17 cellular contexts compared by ENCODE assay signal in the genomic region with DNA sequence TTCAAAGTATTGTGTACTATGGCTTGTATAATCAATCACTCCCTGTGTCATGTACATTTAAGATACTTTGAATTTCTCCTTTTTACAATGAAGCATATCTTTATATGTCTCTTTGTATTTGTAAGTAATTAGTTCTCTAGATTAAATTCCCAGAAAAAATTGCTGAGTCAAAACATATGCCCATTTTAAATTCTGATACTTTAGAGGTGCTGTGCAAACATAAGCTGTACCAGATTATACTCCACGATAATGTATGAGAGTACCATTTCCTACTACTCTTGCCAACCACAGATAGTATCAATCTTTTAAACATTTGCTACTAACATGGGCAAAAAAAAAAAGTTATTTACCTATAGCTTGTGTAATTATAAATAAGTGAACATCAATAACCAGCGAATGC. TPM values are rescaled to one million over a fixed set of nuclear protein-coding genes. Genes with fewer than 3 reads are reported as not detected.
A peak's percentile ranks its signal among the peaks of the same experiment; 100 is the strongest.
DNase-seq lines count a peak whose midpoint lies in the region; ATAC-seq, FAIRE-seq and TF ChIP-seq lines count a peak whose summit lies in the region.
"Had no signal": no experiment of that assay in that cellular context is flagged by ENCODE, and none has a peak within 500 bp of the region (broad histone marks: within the 10 kb centered on the region; RNA-seq: fewer than 3 reads in every experiment).

No MANE protein-coding gene starts in this region.

- no peak for FAIRE-seq in HepG2 (lab: Jason Lieb, UNC)
- no peak for FAIRE-seq in K562 (lab: Jason Lieb, UNC)
- FAIRE-seq: D721Med, GM18507, H54 had no signal

- no peaks in the 10 kb centered on the region for H3K9me2 ChIP-seq in MM.1S (replicated peaks; ENCODE audit: insufficient read depth, low read length)

- TF ChIP-seq POLR2A in HepG2 (IDR thresholded peaks at IDR 0.05; ENCODE audit: insufficient read depth in 1 of 2, low read depth in 2 of 2, low read length in 2 of 2) (no peak), right lobe of liver (IDR thresholded peaks at IDR 0.05) (no peak), K562 (conservative IDR thresholded peaks at IDR 0.05) (no peak)

- CTCF ChIA-PET in HepG2 (lab: Yijun Ruan, JAX; ENCODE audit: low intra/inter-chr PET ratio, low total read pairs), result no interaction called here
- CTCF ChIA-PET in K562 (lab: Yijun Ruan, JAX; ENCODE audit: low intra/inter-chr PET ratio), result no interaction called here

- H3F3A ChIP-seq in MM.1S (ENCODE audit: insufficient read depth, low read length), result peaks cover 28% of the 10 kb centered on the region

- H3K79me2 ChIP-seq in HepG2 (ENCODE audit: insufficient read depth, low read length) (no peaks in the 10 kb centered on the region), MM.1S (ENCODE audit: low read length) (peaks cover 17% of the 10 kb centered on the region; the same call in 1 of the 2 replicates), K562 (ENCODE audit: control insufficient read depth, insufficient read depth, low read length) (peaks cover 20% of the 10 kb centered on the region)

- DNase-seq in HepG2 (ENCODE audit: low spot score), result no peak
- no peak for DNase-seq in right lobe of liver
- no peak for DNase-seq in MM.1S
- no peak for DNase-seq in K562 (ENCODE audit: extremely low read depth in 1 of 4, low spot score in 3 of 4)
- no peak for DNase-seq in mesenteric fat pad (ENCODE audit: low spot score)
- no peak for DNase-seq in DMS53 treated with DMSO at 0.1 percent for 48 hours (lab: John Stamatoyannopoulos, UW; ENCODE audit: unreplicated experiment)
- DNase-seq: AML-193; Caco-2; CD4-positive, alpha-beta T cell; DMS79; GDM1; HCEC 1CT had no signal

- H3K4me3 ChIP-seq in HepG2 (replicated peaks in 1 of 3; ENCODE audit: insufficient read depth in 1 of 3, low read depth in 2 of 3, low read length in 3 of 3), result no peak overlapping the region
- H3K4me3 ChIP-seq in right lobe of liver, result no peak overlapping the region
- H3K4me3 ChIP-seq in MM.1S (ENCODE audit: low read length), result no peak overlapping the region
- H3K4me3 ChIP-seq in K562, result no peak overlapping the region
- H3K4me3 ChIP-seq: GM23338 had no signal

- H2AFZ ChIP-seq in HepG2 (ENCODE audit: low read length), result no peak overlapping the region
- H2AFZ ChIP-seq in MM.1S (ENCODE audit: low read length), result no peak overlapping the region
- no peak overlapping the region for H2AFZ ChIP-seq in K562 (ENCODE audit: low read depth, low read length)
- H2AFZ ChIP-seq: GM23338 had no signal

- no peak overlapping the region for H3K27ac ChIP-seq in HepG2 (ENCODE audit: extremely low read length, insufficient read depth, low read length)
- H3K27ac ChIP-seq in right lobe of liver, result no peak overlapping the region
- H3K27ac ChIP-seq in MM.1S (ENCODE audit: low read length), result peak overlapping the region; percentile 25; the same call in 1 of the 2 replicates
- peak overlapping the region; percentile 1; the same call in 1 of the 3 replicates for H3K27ac ChIP-seq in K562 (ENCODE audit: extremely low read depth, low read depth, low read length)

- H3K4me1 ChIP-seq in HepG2 (ENCODE audit: insufficient read depth, low read length) (no peaks in the 10 kb centered on the region), right lobe of liver (peaks cover 0 to 4% (median 0%) of the 10 kb centered on the region in 4 donors), MM.1S (ENCODE audit: low read length) (peaks cover 18% of the 10 kb centered on the region), K562 (replicated peaks in 1 of 2; ENCODE audit: control insufficient read depth in 2 of 2, insufficient read depth in 2 of 2, low read length in 2 of 2) (no peaks in the 10 kb centered on the region; a peak in 1 of 5 replicates)
- H3K4me1 ChIP-seq: Caco-2 had no signal

- H3K36me3 ChIP-seq in HepG2 (replicated peaks in 1 of 2; ENCODE audit: control insufficient read depth in 1 of 2, insufficient read depth in 2 of 2, low read length in 2 of 2), result peaks cover 5 to 18% of the 10 kb centered on the region in 2 experiments; a peak in 4 of 5 replicates
- H3K36me3 ChIP-seq in right lobe of liver, result peaks cover 0 to 4% (median 2%) of the 10 kb centered on the region in 4 donors
- H3K36me3 ChIP-seq in MM.1S (replicated peaks; ENCODE audit: insufficient read depth, low read length), result no peaks in the 10 kb centered on the region
- peaks cover 39% of the 10 kb centered on the region; the same call in 2 of the 3 replicates for H3K36me3 ChIP-seq in K562 (ENCODE audit: control insufficient read depth, insufficient read depth, low read length)

- H3K4me2 ChIP-seq in HepG2 (ENCODE audit: low read depth, low read length) (no peak overlapping the region), MM.1S (ENCODE audit: low read depth, low read length) (peak overlapping the region; percentile 4; the same call in 1 of the 2 replicates), K562 (ENCODE audit: insufficient read depth, low read length) (no peak overlapping the region)
- H3K4me2 ChIP-seq: GM23338 had no signal

- no peaks in the 10 kb centered on the region for H4K20me1 ChIP-seq in HepG2 (ENCODE audit: insufficient read depth, low read length)
- no peaks in the 10 kb centered on the region for H4K20me1 ChIP-seq in MM.1S (ENCODE audit: insufficient read depth, low read length)
- H4K20me1 ChIP-seq in K562 (replicated peaks; ENCODE audit: control insufficient read depth, insufficient read depth, low read length), result no peaks in the 10 kb centered on the region

- TF ChIP-seq CTCF in HepG2 (CRISPR knock-in tag; IDR thresholded peaks at IDR 0.05), result no peak
- TF ChIP-seq CTCF in right lobe of liver (IDR thresholded peaks at IDR 0.05), result no peak
- TF ChIP-seq CTCF in MM.1S (IDR thresholded peaks at IDR 0.05; ENCODE audit: low read length), result no peak
- no peak for TF ChIP-seq CTCF in K562 (IDR thresholded peaks at IDR 0.05 in 2 of 3, conservative IDR thresholded peaks at IDR 0.05 in 1 of 3; ENCODE audit: insufficient read depth in 2 of 3, low read depth in 1 of 3, low read length in 3 of 3)

- in situ Hi-C loops in HepG2 (cut with HindIII; ENCODE audit: extremely low pct_ligation_motif_present, low pct_unique_long_range_greater_than_20kb), result no loop called here
- in situ Hi-C loops in K562 (cut with MboI), result no loop called here

- POLR2A ChIA-PET in HepG2 (lab: Yijun Ruan, JAX), result no interaction called here
- POLR2A ChIA-PET in K562 (lab: Yijun Ruan, JAX), result interaction anchor here (1.3 to 2.7 kb wide), 3 partner anchors 9 to 21 kb away, joined by 7 to 9 read pairs (median 9); no protein-coding TSS in a partner anchor

- H3K9me3 ChIP-seq in HepG2 (ENCODE audit: low read length) (no peaks in the 10 kb centered on the region), right lobe of liver (no peaks in the 10 kb centered on the region), MM.1S (replicated peaks; ENCODE audit: insufficient read depth, low read length) (no peaks in the 10 kb centered on the region), K562 (replicated peaks; ENCODE audit: control insufficient read depth, insufficient read depth, low read depth, low read length) (no peaks in the 10 kb centered on the region)
- H3K9me3 ChIP-seq: Caco-2 had no signal

- no peaks in the 10 kb centered on the region for H3K27me3 ChIP-seq in HepG2 (ENCODE audit: control insufficient read depth in 1 of 2, insufficient read depth in 2 of 2, low read length in 2 of 2)
- no peaks in the 10 kb centered on the region for H3K27me3 ChIP-seq in right lobe of liver
- no peaks in the 10 kb centered on the region for H3K27me3 ChIP-seq in MM.1S (replicated peaks; ENCODE audit: insufficient read depth, low read length)
- H3K27me3 ChIP-seq in K562 (ENCODE audit: control insufficient read depth in 2 of 2, insufficient read depth in 2 of 2, low read length in 2 of 2), result no peaks in the 10 kb centered on the region

- BruUV-seq in HepG2 (replicated peaks; lab: Mats Ljungman, UMichigan) (no TSS peak), K562 (replicated peaks; lab: Mats Ljungman, UMichigan) (no TSS peak)

- H3K9me1 ChIP-seq in K562 (ENCODE audit: control insufficient read depth, insufficient read depth, low read length), result no peaks in the 10 kb centered on the region

- WGBS in HepG2 (ENCODE audit: low lambda C conversion rate), result 91% methylated on average over 2 of the region's 2 CpGs
- WGBS in right lobe of liver (ENCODE audit: insufficient coverage, low coverage, low lambda C conversion rate, missing lambda C conversion rate), result 32% methylated on average over 2 of the region's 2 CpGs
- WGBS in K562 (ENCODE audit: insufficient coverage, low coverage, missing lambda C conversion rate), result 16% methylated on average over 2 of the region's 2 CpGs

- H3K9ac ChIP-seq in HepG2 (ENCODE audit: insufficient read depth, low read depth, low read length) (no peak overlapping the region), MM.1S (ENCODE audit: low read length) (no peak overlapping the region), K562 (ENCODE audit: insufficient read depth in 1 of 2, low read depth in 2 of 2, low read length in 2 of 2) (no peak overlapping the region)

- intact Hi-C loops in HepG2 (cut with micrococcal nuclease; ENCODE audit: unreplicated experiment) (no loop called here), right lobe of liver (cut with DNase I) (no loop called here), K562 (cut with micrococcal nuclease) (no loop called here)

- no peak for ATAC-seq in HepG2
- no peak for ATAC-seq in right lobe of liver
- peak; percentile 49; the same call in 2 of the 3 replicates for ATAC-seq in K562
- no peak for ATAC-seq in HG02973 (IDR thresholded peaks at IDR 0.05; ENCODE audit: unreplicated experiment)
- ATAC-seq: GM23338 had no signal

- TF ChIP-seq EP300 in HepG2 (IDR thresholded peaks at IDR 0.05; ENCODE audit: low read depth in 2 of 2, low read length in 2 of 2) (no peak), HepG2 (CRISPR knock-in tag; IDR thresholded peaks at IDR 0.05; ENCODE audit: borderline replicate concordance) (no peak), K562 (IDR thresholded peaks at IDR 0.05; ENCODE audit: low read length) (no peak)

- TF ChIP-seq RAD21 in HepG2 (CRISPR knock-in tag; IDR thresholded peaks at IDR 0.05), result no peak
- no peak for TF ChIP-seq RAD21 in K562 (CRISPR knock-in tag; conservative IDR thresholded peaks at IDR 0.05 in 1 of 2, IDR thresholded peaks at IDR 0.05 in 1 of 2)

RNA-seq across cellular contexts. Expression of a gene that starts 18.3 kb away (rescaled TPM):
- total RNA-seq in HepG2 (2016; rRNA removed; fragmentation: Illumina TruSeq; extraction: Trizol), result 9.2 and 13.5 TPM in 2 replicates
- total RNA-seq in HepG2 (2016; cell fraction: cytosol; rRNA removed; fragmentation: Illumina TruSeq; extraction: Trizol; ENCODE audit: low read depth), result 6.0 and 8.2 TPM in 2 replicates
- total RNA-seq in HepG2 (2016; cell fraction: insoluble cytoplasmic fraction; rRNA removed; fragmentation: Illumina TruSeq; extraction: Trizol), result 10.4 and 11.0 TPM in 2 replicates
- total RNA-seq in HepG2 (2016; cell fraction: membrane; rRNA removed; fragmentation: Illumina TruSeq; extraction: Trizol), result 16.1 and 19.8 TPM in 2 replicates
- 7.2 and 8.2 TPM in 2 replicates for total RNA-seq in HepG2 (2016; cell fraction: nucleus; rRNA removed; fragmentation: Illumina TruSeq; extraction: Trizol)
- 20.2 and 20.3 TPM in 2 replicates for polyA plus RNA-seq in HepG2 (2011; rRNA removed)
- polyA plus RNA-seq in HepG2 (2011; cell fraction: cytosol; rRNA removed), result 11.6 and 13.6 TPM in 2 replicates
- polyA plus RNA-seq in HepG2 (2011; cell fraction: nucleus; rRNA removed), result 6.9 and 9.9 TPM in 2 replicates
- polyA plus RNA-seq in HepG2 (2012), result 15.4 and 17.6 TPM in 2 replicates
- 9.8 and 10.5 TPM in 2 replicates for polyA plus RNA-seq in HepG2 (2016; cell fraction: cytosol; fragmentation: Illumina TruSeq; extraction: Trizol; ENCODE audit: low read depth)
- polyA plus RNA-seq in HepG2 (2016; cell fraction: insoluble cytoplasmic fraction; fragmentation: Illumina TruSeq; extraction: Trizol; ENCODE audit: low read depth), result 11.4 and 13.3 TPM in 2 replicates
- 15.7 and 16.5 TPM in 2 replicates for polyA plus RNA-seq in HepG2 (2016; cell fraction: membrane; fragmentation: Illumina TruSeq; extraction: Trizol; ENCODE audit: low read depth)
- 8.7 and 9.6 TPM in 2 replicates for polyA plus RNA-seq in HepG2 (2016; cell fraction: nucleus; fragmentation: Illumina TruSeq; extraction: Trizol; ENCODE audit: insufficient read depth, low read depth)
- polyA minus RNA-seq in HepG2 (2011; rRNA and poly(A)+ RNA removed; ENCODE audit: low replicate concordance), result 36.6 and 47.8 TPM in 2 replicates
- 16.3 and 18.7 TPM in 2 replicates for polyA minus RNA-seq in HepG2 (2011; cell fraction: cytosol; rRNA and poly(A)+ RNA removed)
- 19.4 and 21.5 TPM in 2 replicates for polyA minus RNA-seq in HepG2 (2011; cell fraction: nucleus; rRNA and poly(A)+ RNA removed)
- 10 to 100 TPM; 20.1 to 28.3 (median 23.1) TPM for total RNA-seq in right lobe of liver
- total RNA-seq in K562 (2011; cell fraction: chromatin; rRNA removed; ENCODE audit: low replicate concordance), result 24.3 and 38.6 TPM in 2 replicates
- 17.5 and 24.1 TPM in 2 replicates for total RNA-seq in K562 (2011; cell fraction: nucleolus; rRNA removed)
- total RNA-seq in K562 (2011; cell fraction: nucleoplasm; rRNA removed), result 29.1 and 45.7 TPM in 2 replicates
- total RNA-seq in K562 (2014; rRNA removed), result 9.4 and 12.5 TPM in 2 replicates
- 18.8 and 21.0 TPM in 2 replicates for total RNA-seq in K562 (2014; rRNA removed; fragmentation: Illumina TruSeq; extraction: Trizol)
- 16.5 and 16.9 TPM in 2 replicates for total RNA-seq in K562 (2015; rRNA removed; fragmentation: Illumina TruSeq; extraction: Trizol)
- 21.1 and 21.4 TPM in 2 replicates for total RNA-seq in K562 (2021)
- 40.1 and 52.5 TPM in 2 replicates for polyA plus RNA-seq in K562 (2011; rRNA removed)
- polyA plus RNA-seq in K562 (2011; cell fraction: cytosol; rRNA removed), result 15.5 and 24.1 TPM in 2 replicates
- 22.8 and 31.0 TPM in 2 replicates for polyA plus RNA-seq in K562 (2011; cell fraction: nucleus; rRNA removed)
- polyA plus RNA-seq in K562 (2012), result 16.4 and 18.8 TPM in 2 replicates
- 19.6 and 20.4 TPM in 2 replicates for polyA plus RNA-seq in K562 (2014; fragmentation: Illumina TruSeq; extraction: Trizol)
- 1 to 10 TPM; 6.8 to 7.4 TPM for polyA plus RNA-seq in K562 (2014; fragmentation: Nextera tagmentation; extraction: Ambion mirVana)
- polyA plus RNA-seq in K562 (2014; rRNA removed), result 12.5 and 18.9 TPM in 2 replicates
- polyA minus RNA-seq in K562 (2011; rRNA and poly(A)+ RNA removed), result 81.9 and 89.5 TPM in 2 replicates
- polyA minus RNA-seq in K562 (2011; cell fraction: cytosol; rRNA and poly(A)+ RNA removed), result 22.8 and 24.7 TPM in 2 replicates
- polyA minus RNA-seq in K562 (2011; cell fraction: nucleus; rRNA and poly(A)+ RNA removed), result 18.2 and 30.4 TPM in 2 replicates
- 32.3 TPM for total RNA-seq in mesenteric fat pad

RNA-seq across cellular contexts. Expression of a gene that starts 34.0 kb away (rescaled TPM):
- total RNA-seq in HepG2 (2016; rRNA removed; fragmentation: Illumina TruSeq; extraction: Trizol), result 68.7 and 98.1 TPM in 2 replicates
- total RNA-seq in HepG2 (2016; cell fraction: cytosol; rRNA removed; fragmentation: Illumina TruSeq; extraction: Trizol; ENCODE audit: low read depth), result 16.9 and 18.1 TPM in 2 replicates
- 74.8 and 108 TPM in 2 replicates for total RNA-seq in HepG2 (2016; cell fraction: insoluble cytoplasmic fraction; rRNA removed; fragmentation: Illumina TruSeq; extraction: Trizol)
- 26.9 and 30.0 TPM in 2 replicates for total RNA-seq in HepG2 (2016; cell fraction: membrane; rRNA removed; fragmentation: Illumina TruSeq; extraction: Trizol)
- 36.8 and 38.1 TPM in 2 replicates for total RNA-seq in HepG2 (2016; cell fraction: nucleus; rRNA removed; fragmentation: Illumina TruSeq; extraction: Trizol)
- 12.0 and 17.5 TPM in 2 replicates for polyA plus RNA-seq in HepG2 (2011; rRNA removed)
- 17.7 and 19.6 TPM in 2 replicates for polyA plus RNA-seq in HepG2 (2011; cell fraction: cytosol; rRNA removed)
- 19.9 and 35.1 TPM in 2 replicates for polyA plus RNA-seq in HepG2 (2011; cell fraction: nucleus; rRNA removed)
- polyA plus RNA-seq in HepG2 (2012), result 20.1 and 33.0 TPM in 2 replicates
- 18.6 and 21.1 TPM in 2 replicates for polyA plus RNA-seq in HepG2 (2016; cell fraction: cytosol; fragmentation: Illumina TruSeq; extraction: Trizol; ENCODE audit: low read depth)
- polyA plus RNA-seq in HepG2 (2016; cell fraction: insoluble cytoplasmic fraction; fragmentation: Illumina TruSeq; extraction: Trizol; ENCODE audit: low read depth), result 115 and 129 TPM in 2 replicates
- 21.5 and 24.3 TPM in 2 replicates for polyA plus RNA-seq in HepG2 (2016; cell fraction: membrane; fragmentation: Illumina TruSeq; extraction: Trizol; ENCODE audit: low read depth)
- polyA plus RNA-seq in HepG2 (2016; cell fraction: nucleus; fragmentation: Illumina TruSeq; extraction: Trizol; ENCODE audit: insufficient read depth, low read depth), result 42.9 and 51.0 TPM in 2 replicates
- 22.5 and 25.4 TPM in 2 replicates for polyA minus RNA-seq in HepG2 (2011; rRNA and poly(A)+ RNA removed; ENCODE audit: low replicate concordance)
- 18.1 and 24.0 TPM in 2 replicates for polyA minus RNA-seq in HepG2 (2011; cell fraction: cytosol; rRNA and poly(A)+ RNA removed)
- 78.7 and 105 TPM in 2 replicates for polyA minus RNA-seq in HepG2 (2011; cell fraction: nucleus; rRNA and poly(A)+ RNA removed)
- 10 to 100 TPM; 13.1 to 17.1 (median 14.7) TPM for total RNA-seq in right lobe of liver
- total RNA-seq in K562 (2011; cell fraction: chromatin; rRNA removed; ENCODE audit: low replicate concordance), result 91.8 and 156 TPM in 2 replicates
- 73.7 and 92.2 TPM in 2 replicates for total RNA-seq in K562 (2011; cell fraction: nucleolus; rRNA removed)
- 73.4 and 120 TPM in 2 replicates for total RNA-seq in K562 (2011; cell fraction: nucleoplasm; rRNA removed)
- total RNA-seq in K562 (2014; rRNA removed), result 166 and 209 TPM in 2 replicates
- total RNA-seq in K562 (2014; rRNA removed; fragmentation: Illumina TruSeq; extraction: Trizol), result 130 and 137 TPM in 2 replicates
- 112 and 114 TPM in 2 replicates for total RNA-seq in K562 (2015; rRNA removed; fragmentation: Illumina TruSeq; extraction: Trizol)
- total RNA-seq in K562 (2021), result 146 and 151 TPM in 2 replicates
- polyA plus RNA-seq in K562 (2011; rRNA removed), result 50.1 and 85.4 TPM in 2 replicates
- polyA plus RNA-seq in K562 (2011; cell fraction: cytosol; rRNA removed), result 45.0 and 109 TPM in 2 replicates
- polyA plus RNA-seq in K562 (2011; cell fraction: nucleus; rRNA removed), result 35.9 and 39.2 TPM in 2 replicates
- polyA plus RNA-seq in K562 (2012), result 45.6 and 99.5 TPM in 2 replicates
- 79.3 and 90.4 TPM in 2 replicates for polyA plus RNA-seq in K562 (2014; fragmentation: Illumina TruSeq; extraction: Trizol)
- 10 to 100 TPM; 18.5 to 29.6 TPM for polyA plus RNA-seq in K562 (2014; fragmentation: Nextera tagmentation; extraction: Ambion mirVana)
- 215 and 266 TPM in 2 replicates for polyA plus RNA-seq in K562 (2014; rRNA removed)
- 93.7 and 121 TPM in 2 replicates for polyA minus RNA-seq in K562 (2011; rRNA and poly(A)+ RNA removed)
- 28.9 and 39.3 TPM in 2 replicates for polyA minus RNA-seq in K562 (2011; cell fraction: cytosol; rRNA and poly(A)+ RNA removed)
- 126 and 166 TPM in 2 replicates for polyA minus RNA-seq in K562 (2011; cell fraction: nucleus; rRNA and poly(A)+ RNA removed)
- 33.2 TPM for total RNA-seq in mesenteric fat pad

Comparison
In these comparisons a context has a peak if more than half of its experiments do, and no peak if none do; other contexts are left out.
1. H3K27ac ChIP-seq: peak in MM.1S (single experiment) and K562 (single experiment); none in HepG2 (single experiment) and right lobe of liver (0 of 3).